ENCODE assay signal across 14 cellular contexts in genomic region chr3:152177757-152178156, GRCh38.
DNase-seq lines count a peak whose midpoint lies in the region; ATAC-seq and TF ChIP-seq lines count a peak whose summit lies in the region.
"Had no signal": no experiment of that assay in that cellular context is flagged by ENCODE, and none has a peak within 500 bp of the region (broad histone marks: within the 10 kb centered on the region; RNA-seq: fewer than 3 reads in every experiment).

No MANE protein-coding gene starts in this region.

- intact Hi-C loops in prostate gland (cut with DNase I) = no loop called here

- H3K4me2 ChIP-seq in osteoblast (ENCODE audit: insufficient read depth, low read length) = no peak overlapping the region

- ATAC-seq in GM19328 (IDR thresholded peaks at IDR 0.05; ENCODE audit: unreplicated experiment) = peak; percentile 64
- peak; percentile 94 for ATAC-seq in HG02678 (IDR thresholded peaks at IDR 0.05; ENCODE audit: unreplicated experiment)
- ATAC-seq in HG03442 (IDR thresholded peaks at IDR 0.05; ENCODE audit: unreplicated experiment) = peak; percentile 79

- no peaks in the 10 kb centered on the region for H3K9me3 ChIP-seq in osteoblast (ENCODE audit: low read depth, low read length)
- no peaks in the 10 kb centered on the region for H3K9me3 ChIP-seq in prostate gland

- DNase-seq in osteoblast (ENCODE audit: insufficient read length, low spot score, missing footprints) (no peak), AG08395 (ENCODE audit: low spot score) (no peak), NCI-H446 (lab: John Stamatoyannopoulos, UW) (no peak), prostate gland (ENCODE audit: low spot score) (no peak)
- DNase-seq in activated T-cell treated with anti-CD3 and anti-CD28 coated beads, Interleukin-2, amount 50 U/mL, for 1 hour = no peak
- DNase-seq: activated naive CD4-positive, alpha-beta T cell treated with Interleukin-2 at 50 U/mL for 16 hours; DMS 273 treated with DMSO at 0.1 percent for 48 hours; mammary epithelial cell; NCI-H2081 treated with DMSO at 0.1 percent for 48 hours; retina had no signal

- peak overlapping the region; percentile 72 for H3K27ac ChIP-seq in osteoblast (ENCODE audit: low read depth, low read length)
- no peak overlapping the region for H3K27ac ChIP-seq in prostate gland
- H3K27ac ChIP-seq: VCaP had no signal

- H3K4me1 ChIP-seq in osteoblast (ENCODE audit: insufficient read depth, low read length) (peaks cover 36% of the 10 kb centered on the region), prostate gland (replicated peaks) (no peaks in the 10 kb centered on the region)

- TF ChIP-seq POLR2A in prostate gland (IDR thresholded peaks at IDR 0.05) = no peak

- H3K27me3 ChIP-seq in osteoblast (ENCODE audit: insufficient read depth, low read length) (no peaks in the 10 kb centered on the region), prostate gland (replicated peaks; ENCODE audit: insufficient read depth) (no peaks in the 10 kb centered on the region)

- WGBS in prostate gland = 94% methylated on average over 1 of the region's 1 CpG

- H2AFZ ChIP-seq in osteoblast (ENCODE audit: low read length) = no peak overlapping the region

- H3K79me2 ChIP-seq in osteoblast (ENCODE audit: insufficient read depth, low read length) = no peaks in the 10 kb centered on the region

- TF ChIP-seq CTCF in osteoblast (IDR thresholded peaks at IDR 0.05; ENCODE audit: extremely low read depth, low read depth, low read length) = no peak
- TF ChIP-seq CTCF in prostate gland (IDR thresholded peaks at IDR 0.05) = no peak

- H3K36me3 ChIP-seq in osteoblast (ENCODE audit: insufficient read depth, low read length) (no peaks in the 10 kb centered on the region), prostate gland (no peaks in the 10 kb centered on the region)

- no peaks in the 10 kb centered on the region for H4K20me1 ChIP-seq in osteoblast (ENCODE audit: insufficient read depth, low read length)

- H3K4me3 ChIP-seq in osteoblast (ENCODE audit: insufficient read depth, low read length) (no peak overlapping the region), prostate gland (no peak overlapping the region)
